ENCODE assay signal across 14 cellular contexts in genomic region chr1:19377812-19378718, GRCh38.
DNase-seq lines count a peak whose midpoint lies in the region; ATAC-seq and TF ChIP-seq lines count a peak whose summit lies in the region.
"Had no signal": no experiment of that assay in that cellular context is flagged by ENCODE, and none has a peak within 500 bp of the region (broad histone marks: within the 10 kb centered on the region; RNA-seq: fewer than 3 reads in every experiment).

No MANE protein-coding gene starts in this region.

- H3K27ac Mint-ChIP-seq in activated naive CD4-positive, alpha-beta T cell treated with anti-CD3 and anti-CD28 coated beads for 36 hours: peak overlapping the region; percentile 46
- H3K27ac Mint-ChIP-seq in stimulated activated memory B cell treated with anti-CD40 and anti-IgM and Interleukin-4, amounts not matched to agents 10 μg/mL and 1 μg/mL and 100 μg/mL, for 72 hours: peak overlapping the region; percentile 42

- H3K36me3 ChIP-seq in esophagus squamous epithelium: peaks cover 0 to 100% (median 22%) of the 10 kb centered on the region in 3 donors

- no peak for DNase-seq in activated naive CD4-positive, alpha-beta T cell treated with anti-CD3 and anti-CD28 coated beads for 36 hours
- DNase-seq in activated naive CD4-positive, alpha-beta T cell treated with anti-CD3 and anti-CD28 coated beads, Interleukin-2, amount 50 U/mL, for 16 hours: no peak
- DNase-seq in activated T-cell treated with anti-CD3 and anti-CD28 coated beads, Interleukin-2, amount 50 U/mL, for 4 hours: no peak
- no peak for DNase-seq in esophagus squamous epithelium (lab: John Stamatoyannopoulos, UW)
- DNase-seq in NCI-H2227 (lab: John Stamatoyannopoulos, UW; ENCODE audit: unreplicated experiment): no peak
- DNase-seq: DMS 273 treated with DMSO at 0.1 percent for 48 hours; left lung; naive thymus-derived CD4-positive, alpha-beta T cell; NCI-H2029 treated with DMSO at 0.1 percent for 48 hours; NCI-H526 had no signal

- peak overlapping the region in 3 of 4 donors; percentile 2 to 27 (median 11) for H3K27ac ChIP-seq in esophagus squamous epithelium
- H3K27ac ChIP-seq: left lung, SK-N-MC had no signal

- peak; percentile 81 to 88 for ATAC-seq in activated T-cell treated with anti-CD3 and anti-CD28 coated beads, Interleukin-2, amount 50 U/mL, for 4 hours
- no peak for ATAC-seq in stimulated activated memory B cell treated with anti-CD40 and anti-IgM and Interleukin-4, amounts not matched to agents 10 μg/mL and 1 μg/mL and 100 μg/mL, for 72 hours
- no peak for ATAC-seq in GM19035 (IDR thresholded peaks at IDR 0.05; ENCODE audit: unreplicated experiment)
- ATAC-seq in HG03097 (IDR thresholded peaks at IDR 0.05; ENCODE audit: low FRiP score, unreplicated experiment): no peak
- ATAC-seq: left lung; naive thymus-derived CD4-positive, alpha-beta T cell had no signal

- peaks cover 23% of the 10 kb centered on the region for H3K4me1 Mint-ChIP-seq in activated naive CD4-positive, alpha-beta T cell treated with anti-CD3 and anti-CD28 coated beads for 36 hours (ENCODE audit: low read depth)
- peaks cover 21% of the 10 kb centered on the region for H3K4me1 Mint-ChIP-seq in activated T-cell treated with anti-CD3 and anti-CD28 coated beads, Interleukin-2, amount 50 U/mL, for 4 hours (ENCODE audit: low read depth)
- no peaks in the 10 kb centered on the region for H3K4me1 Mint-ChIP-seq in stimulated activated memory B cell treated with anti-CD40 and anti-IgM and Interleukin-4, amounts not matched to agents 10 μg/mL and 1 μg/mL and 100 μg/mL, for 72 hours

- no peaks in the 10 kb centered on the region for H3K9me3 ChIP-seq in esophagus squamous epithelium
- H3K9me3 ChIP-seq: left lung had no signal

- TF ChIP-seq CTCF in esophagus squamous epithelium (IDR thresholded peaks at IDR 0.05): no peak

- 75% methylated on average over 16 to 17 of the region's 17 CpGs for WGBS in esophagus squamous epithelium, 2 donors

- TF ChIP-seq POLR2A in esophagus squamous epithelium (IDR thresholded peaks at IDR 0.05): no peak

- no peaks in the 10 kb centered on the region for H3K9me3 Mint-ChIP-seq in activated naive CD4-positive, alpha-beta T cell treated with anti-CD3 and anti-CD28 coated beads for 36 hours
- no peaks in the 10 kb centered on the region for H3K9me3 Mint-ChIP-seq in activated T-cell treated with anti-CD3 and anti-CD28 coated beads, Interleukin-2, amount 50 U/mL, for 4 hours
- H3K9me3 Mint-ChIP-seq in stimulated activated memory B cell treated with anti-CD40 and anti-IgM and Interleukin-4, amounts not matched to agents 10 μg/mL and 1 μg/mL and 100 μg/mL, for 72 hours: no peaks in the 10 kb centered on the region
- H3K9me3 Mint-ChIP-seq: naive thymus-derived CD4-positive, alpha-beta T cell had no signal

- no peak overlapping the region for H3K4me3 Mint-ChIP-seq in activated naive CD4-positive, alpha-beta T cell treated with anti-CD3 and anti-CD28 coated beads for 36 hours
- no peak overlapping the region for H3K4me3 Mint-ChIP-seq in activated T-cell treated with anti-CD3 and anti-CD28 coated beads, Interleukin-2, amount 50 U/mL, for 4 hours
- no peak overlapping the region for H3K4me3 Mint-ChIP-seq in stimulated activated memory B cell treated with anti-CD40 and anti-IgM and Interleukin-4, amounts not matched to agents 10 μg/mL and 1 μg/mL and 100 μg/mL, for 72 hours
- H3K4me3 Mint-ChIP-seq: naive thymus-derived CD4-positive, alpha-beta T cell had no signal

- intact Hi-C loops in activated naive CD4-positive, alpha-beta T cell treated with anti-CD3 and anti-CD28 coated beads for 36 hours (cut with micrococcal nuclease): no loop called here
- intact Hi-C loops in esophagus squamous epithelium (cut with DNase I): no loop called here

- H3K36me3 Mint-ChIP-seq in activated naive CD4-positive, alpha-beta T cell treated with anti-CD3 and anti-CD28 coated beads for 36 hours (ENCODE audit: low read depth): peaks cover 18% of the 10 kb centered on the region
- peaks cover 23% of the 10 kb centered on the region for H3K36me3 Mint-ChIP-seq in activated T-cell treated with anti-CD3 and anti-CD28 coated beads, Interleukin-2, amount 50 U/mL, for 4 hours (ENCODE audit: insufficient read depth)
- H3K36me3 Mint-ChIP-seq in stimulated activated memory B cell treated with anti-CD40 and anti-IgM and Interleukin-4, amounts not matched to agents 10 μg/mL and 1 μg/mL and 100 μg/mL, for 72 hours: peaks cover 53% of the 10 kb centered on the region

- no peaks in the 10 kb centered on the region for H3K27me3 Mint-ChIP-seq in activated naive CD4-positive, alpha-beta T cell treated with anti-CD3 and anti-CD28 coated beads for 36 hours (ENCODE audit: low read depth)
- H3K27me3 Mint-ChIP-seq in activated T-cell treated with anti-CD3 and anti-CD28 coated beads, Interleukin-2, amount 50 U/mL, for 4 hours (ENCODE audit: low read depth): no peaks in the 10 kb centered on the region
- H3K27me3 Mint-ChIP-seq in stimulated activated memory B cell treated with anti-CD40 and anti-IgM and Interleukin-4, amounts not matched to agents 10 μg/mL and 1 μg/mL and 100 μg/mL, for 72 hours: no peaks in the 10 kb centered on the region
- H3K27me3 Mint-ChIP-seq: naive thymus-derived CD4-positive, alpha-beta T cell had no signal

- no peak overlapping the region for H3K4me3 ChIP-seq in esophagus squamous epithelium
- H3K4me3 ChIP-seq: left lung, SK-N-MC had no signal

- H3K27me3 ChIP-seq in esophagus squamous epithelium: no peaks in the 10 kb centered on the region
- H3K27me3 ChIP-seq: left lung had no signal

- CTCF ChIA-PET in activated naive CD4-positive, alpha-beta T cell treated with anti-CD3 and anti-CD28 coated beads for 36 hours (lab: Charles Lee): interaction anchor here (1.6 kb wide), 1 partner anchor 10 kb away, joined by 5 read pairs; no protein-coding TSS in a partner anchor

- H3K4me1 ChIP-seq in esophagus squamous epithelium: peaks cover 0 to 31% (median 15%) of the 10 kb centered on the region in 3 donors

Comparison
In these comparisons a context has a peak if more than half of its experiments do, and no peak if none do; other contexts are left out.
1. ATAC-seq: peak in activated T-cell treated with anti-CD3 and anti-CD28 coated beads, Interleukin-2, amount 50 U/mL, for 4 hours (2 of 2); none in stimulated activated memory B cell treated with anti-CD40 and anti-IgM and Interleukin-4, amounts not matched to agents 10 μg/mL and 1 μg/mL and 100 μg/mL, for 72 hours (single experiment), GM19035 (single experiment) and HG03097 (single experiment).